Comparison of ENCODE assay signal across 8 cellular contexts in the genomic region with DNA sequence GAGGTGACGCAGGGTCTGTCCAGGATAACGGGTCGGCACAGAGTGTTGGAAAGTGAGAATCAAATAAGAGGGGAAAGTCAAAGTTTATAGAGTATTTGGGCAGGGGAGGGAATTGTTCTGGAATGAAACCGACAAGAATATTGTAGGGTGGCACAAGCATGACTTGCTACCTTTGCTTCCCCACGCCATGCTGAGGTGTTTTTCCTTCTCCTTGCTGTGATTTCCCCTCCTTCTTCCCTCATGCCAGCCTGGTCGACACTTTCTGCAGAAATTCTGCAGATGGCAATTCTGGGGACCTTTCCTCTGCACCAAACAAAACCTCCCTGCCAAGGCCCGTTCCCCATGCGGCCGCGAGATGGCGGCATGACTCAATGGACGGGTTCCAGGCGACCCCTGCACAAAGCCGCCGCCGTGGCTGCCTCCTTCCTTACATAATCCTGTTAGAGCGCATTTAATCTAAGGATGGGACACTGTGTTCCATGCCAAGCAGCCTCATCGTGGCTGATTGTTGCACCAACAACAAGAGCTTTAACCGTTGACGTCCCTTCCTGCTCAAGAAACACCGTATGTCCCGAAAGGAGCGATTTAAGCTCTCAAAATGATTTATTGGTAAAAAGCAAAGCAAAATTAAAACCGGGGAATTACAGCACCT. TPM values are rescaled to one million over a fixed set of nuclear protein-coding genes. Genes with fewer than 3 reads are reported as not detected.
DNase-seq lines count a peak whose midpoint lies in the region; ATAC-seq and TF ChIP-seq lines count a peak whose summit lies in the region.

Gene MRO, minus strand, starts transcription at position 290 of the 652 bp plus-strand sequence. CDS start 10,616 bp downstream, outside the sequence.

- H3K36me3 Mint-ChIP-seq in activated T-helper 1 cell treated with anti-CD3 and anti-CD28 coated beads, Interleukin-12 subunit alpha, Interleukin-12 subunit beta, Interleukin-2, Interleukin-4 antibody, amounts not matched to agents 30 ng/mL and 10 ng/mL and 1 ng/mL, durations not matched to agents 14 hours and 24 hours and 36 hours (ENCODE audit: low read depth): no peaks in the 10 kb centered on the region
- no peaks in the 10 kb centered on the region for H3K36me3 Mint-ChIP-seq in natural killer cell treated with Interleukin-12 subunit alpha and Interleukin-12 subunit beta and Interleukin-15 and Interleukin-18, amount 100 ng/mL, for 72 hours

- peak within 1 kb of the TSS; percentile 58 for H3K4me3 ChIP-seq in fibroblast of the aortic adventitia (ENCODE audit: low read depth, low read length)

- TF ChIP-seq CTCF in LNCAP (IDR thresholded peaks at IDR 0.05): peak; percentile 97
- TF ChIP-seq CTCF in fibroblast of the aortic adventitia (IDR thresholded peaks at IDR 0.05; ENCODE audit: insufficient read depth, low read length): peak; percentile 97

- no peak within 1 kb of the TSS for H3K4me3 Mint-ChIP-seq in activated T-helper 1 cell treated with anti-CD3 and anti-CD28 coated beads, Interleukin-12 subunit alpha, Interleukin-12 subunit beta, Interleukin-2, Interleukin-4 antibody, amounts not matched to agents 30 ng/mL and 10 ng/mL and 1 ng/mL, durations not matched to agents 14 hours and 24 hours and 36 hours
- no peak within 1 kb of the TSS for H3K4me3 Mint-ChIP-seq in natural killer cell treated with Interleukin-12 subunit alpha and Interleukin-12 subunit beta and Interleukin-15 and Interleukin-18, amount 100 ng/mL, for 72 hours

- DNase-seq in Daoy (ENCODE audit: low read depth): peak; percentile 74
- peak; percentile 4 for DNase-seq in GOT3 (lab: John Stamatoyannopoulos, UW)
- peak; percentile 72 for DNase-seq in RKO (ENCODE audit: low spot score)
- DNase-seq in activated T-helper 1 cell treated with anti-CD3 and anti-CD28 coated beads, Interleukin-12 subunit alpha, Interleukin-12 subunit beta, Interleukin-2, Interleukin-4 antibody, amounts not matched to agents 30 ng/mL and 10 ng/mL and 1 ng/mL, durations not matched to agents 14 hours and 24 hours and 36 hours (ENCODE audit: low spot score): peak; percentile 67
- DNase-seq in fibroblast of the aortic adventitia (ENCODE audit: low read depth): peak; percentile 76
- peak; percentile 80 for DNase-seq in natural killer cell treated with Interleukin-12 subunit alpha and Interleukin-12 subunit beta and Interleukin-15 and Interleukin-18, amount 100 ng/mL, for 72 hours (ENCODE audit: low spot score)
- peak; percentile 62 to 81 (median 71) for DNase-seq in stimulated activated naive CD4-positive, alpha-beta T cell (lab: John Stamatoyannopoulos, UW)

- no peaks in the 10 kb centered on the region for H3K9me3 Mint-ChIP-seq in activated T-helper 1 cell treated with anti-CD3 and anti-CD28 coated beads, Interleukin-12 subunit alpha, Interleukin-12 subunit beta, Interleukin-2, Interleukin-4 antibody, amounts not matched to agents 30 ng/mL and 10 ng/mL and 1 ng/mL, durations not matched to agents 14 hours and 24 hours and 36 hours
- no peaks in the 10 kb centered on the region for H3K9me3 Mint-ChIP-seq in natural killer cell treated with Interleukin-12 subunit alpha and Interleukin-12 subunit beta and Interleukin-15 and Interleukin-18, amount 100 ng/mL, for 72 hours

- ATAC-seq in natural killer cell treated with Interleukin-12 subunit alpha and Interleukin-12 subunit beta and Interleukin-15 and Interleukin-18, amount 100 ng/mL, for 72 hours: peak; percentile 93 to 95

- H3K4me1 Mint-ChIP-seq in activated T-helper 1 cell treated with anti-CD3 and anti-CD28 coated beads, Interleukin-12 subunit alpha, Interleukin-12 subunit beta, Interleukin-2, Interleukin-4 antibody, amounts not matched to agents 30 ng/mL and 10 ng/mL and 1 ng/mL, durations not matched to agents 14 hours and 24 hours and 36 hours (ENCODE audit: low read depth): no peaks in the 10 kb centered on the region
- no peaks in the 10 kb centered on the region for H3K4me1 Mint-ChIP-seq in natural killer cell treated with Interleukin-12 subunit alpha and Interleukin-12 subunit beta and Interleukin-15 and Interleukin-18, amount 100 ng/mL, for 72 hours (ENCODE audit: low read depth in 2 of 2)

- peaks cover 6% of the 10 kb centered on the region for H3K27me3 Mint-ChIP-seq in activated T-helper 1 cell treated with anti-CD3 and anti-CD28 coated beads, Interleukin-12 subunit alpha, Interleukin-12 subunit beta, Interleukin-2, Interleukin-4 antibody, amounts not matched to agents 30 ng/mL and 10 ng/mL and 1 ng/mL, durations not matched to agents 14 hours and 24 hours and 36 hours (ENCODE audit: insufficient read depth)
- H3K27me3 Mint-ChIP-seq in natural killer cell treated with Interleukin-12 subunit alpha and Interleukin-12 subunit beta and Interleukin-15 and Interleukin-18, amount 100 ng/mL, for 72 hours: peaks cover 6 to 19% of the 10 kb centered on the region in 2 donors

- no peak within 1 kb of the TSS for H3K27ac Mint-ChIP-seq in activated T-helper 1 cell treated with anti-CD3 and anti-CD28 coated beads, Interleukin-12 subunit alpha, Interleukin-12 subunit beta, Interleukin-2, Interleukin-4 antibody, amounts not matched to agents 30 ng/mL and 10 ng/mL and 1 ng/mL, durations not matched to agents 14 hours and 24 hours and 36 hours
- no peak within 1 kb of the TSS for H3K27ac Mint-ChIP-seq in natural killer cell treated with Interleukin-12 subunit alpha and Interleukin-12 subunit beta and Interleukin-15 and Interleukin-18, amount 100 ng/mL, for 72 hours

- intact Hi-C loops in activated T-helper 1 cell treated with anti-CD3 and anti-CD28 coated beads, Interleukin-12 subunit alpha, Interleukin-12 subunit beta, Interleukin-2, Interleukin-4 antibody, amounts not matched to agents 30 ng/mL and 10 ng/mL and 1 ng/mL, durations not matched to agents 14 hours and 24 hours and 36 hours (cut with micrococcal nuclease): loop anchor here (1.0 to 5.0 kb wide), 6 partner anchors 59 to 377 kb away; partner anchors contain the start of genes ELAC1, ME2, MEX3C and SMAD4

RNA-seq across cellular contexts. Expression of gene MRO, which starts in this region (rescaled TPM):
- not detected in 2 replicates for total RNA-seq in Daoy (2014; rRNA removed; shearing (Covaris generic))
- not detected in 2 replicates for total RNA-seq in activated T-helper 1 cell treated with anti-CD3 and anti-CD28 coated beads, Interleukin-12 subunit alpha, Interleukin-12 subunit beta, Interleukin-2, Interleukin-4 antibody, amounts not matched to agents 30 ng/mL and 10 ng/mL and 1 ng/mL, durations not matched to agents 14 hours and 24 hours and 36 hours
- under 0.01 and 6.5 TPM in 2 replicates for total RNA-seq in fibroblast of the aortic adventitia (ENCODE audit: low replicate concordance)
- not detected for total RNA-seq in natural killer cell treated with Interleukin-12 subunit alpha and Interleukin-12 subunit beta and Interleukin-15 and Interleukin-18, amount 100 ng/mL, for 72 hours

Comparison
In these comparisons a context has a peak if more than half of its experiments do, and no peak if none do; other contexts are left out.
1. Peak in every context shown above with its lines: DNase-seq, ATAC-seq and H3K4me3 ChIP-seq.
2. Peak in DNase-seq in Daoy; RNA of the gene not detected or under 1 TPM.
3. Peak in DNase-seq in activated T-helper 1 cell treated with anti-CD3 and anti-CD28 coated beads, Interleukin-12 subunit alpha, Interleukin-12 subunit beta, Interleukin-2, Interleukin-4 antibody, amounts not matched to agents 30 ng/mL and 10 ng/mL and 1 ng/mL, durations not matched to agents 14 hours and 24 hours and 36 hours; RNA of the gene not detected or under 1 TPM.
4. Peak in DNase-seq and ATAC-seq in natural killer cell treated with Interleukin-12 subunit alpha and Interleukin-12 subunit beta and Interleukin-15 and Interleukin-18, amount 100 ng/mL, for 72 hours; RNA of the gene not detected or under 1 TPM.
5. DNase-seq: peak in every context shown above with its lines; median percentile 80 in natural killer cell treated with Interleukin-12 subunit alpha and Interleukin-12 subunit beta and Interleukin-15 and Interleukin-18, amount 100 ng/mL, for 72 hours; 76 in fibroblast of the aortic adventitia; 74 in Daoy; 72 in RKO; 71 in stimulated activated naive CD4-positive, alpha-beta T cell; 67 in activated T-helper 1 cell treated with anti-CD3 and anti-CD28 coated beads, Interleukin-12 subunit alpha, Interleukin-12 subunit beta, Interleukin-2, Interleukin-4 antibody, amounts not matched to agents 30 ng/mL and 10 ng/mL and 1 ng/mL, durations not matched to agents 14 hours and 24 hours and 36 hours; 4 in GOT3.